Comparison of ENCODE assay signal across 10 cellular contexts in genomic region chr20:9903048-9903651, GRCh38.
A peak's percentile ranks its signal among the peaks of the same experiment; 100 is the strongest.
DNase-seq lines count a peak whose midpoint lies in the region; ATAC-seq and TF ChIP-seq lines count a peak whose summit lies in the region.
"Had no signal": no experiment of that assay in that cellular context is flagged by ENCODE, and none has a peak within 500 bp of the region (broad histone marks: within the 10 kb centered on the region; RNA-seq: fewer than 3 reads in every experiment).

No MANE protein-coding gene starts in this region.

- H3K27me3 ChIP-seq in BE2C (peaks cover 25% of the 10 kb centered on the region), HCT116 (ENCODE audit: insufficient read depth, low read length) (peaks cover 12% of the 10 kb centered on the region; the same call in 1 of the 2 replicates), RWPE2 (ENCODE audit: insufficient read depth, poor library complexity, severe bottlenecking) (peaks cover 2% of the 10 kb centered on the region), iPS DF 6.9 (ENCODE audit: control insufficient read depth, insufficient read depth, low read length) (no peaks in the 10 kb centered on the region)

- CTCF ChIA-PET in HCT116 (lab: Charles Lee): interaction anchor here (0.6 to 4.6 kb wide), 17 partner anchors 10 to 455 kb away, joined by 3 to 37 read pairs (median 3); no protein-coding TSS in a partner anchor

- H3K4me1 ChIP-seq in BE2C (no peaks in the 10 kb centered on the region), HCT116 (ENCODE audit: control insufficient read depth in 1 of 2, insufficient read depth in 2 of 2, low read length in 2 of 2) (no peaks in the 10 kb centered on the region), RWPE2 (ENCODE audit: insufficient read depth, poor library complexity, severe bottlenecking) (no peaks in the 10 kb centered on the region), iPS DF 6.9 (ENCODE audit: control insufficient read depth, insufficient read depth, low read length) (no peaks in the 10 kb centered on the region)

- H3K36me3 ChIP-seq in BE2C: no peaks in the 10 kb centered on the region
- H3K36me3 ChIP-seq in HCT116 (ENCODE audit: control insufficient read depth in 1 of 2, insufficient read depth in 2 of 2, low read length in 2 of 2): no peaks in the 10 kb centered on the region
- H3K36me3 ChIP-seq in RWPE2 (ENCODE audit: low read depth): no peaks in the 10 kb centered on the region
- H3K36me3 ChIP-seq in iPS DF 6.9 (ENCODE audit: control insufficient read depth, insufficient read depth, low read length): no peaks in the 10 kb centered on the region

- peak; percentile 71 for ATAC-seq in HCT116
- ATAC-seq in RWPE2 (ENCODE audit: low read depth): no peak
- no peak for ATAC-seq in activated CD4-positive, CD25-positive, alpha-beta regulatory T cell treated with anti-CD3 and anti-CD28 coated beads, Interleukin-2, amount 50 U/mL, for 24 hours
- no peak for ATAC-seq in GM21526 (IDR thresholded peaks at IDR 0.05; ENCODE audit: low FRiP score, unreplicated experiment)

- H3K9ac ChIP-seq in HCT116 (ENCODE audit: low read length): no peak overlapping the region

- no TSS peak for BruUV-seq in HCT116 (replicated peaks; lab: Mats Ljungman, UMichigan)

- POLR2A ChIA-PET in HCT116 (lab: Charles Lee): no interaction called here

- no peaks in the 10 kb centered on the region for H4K20me1 ChIP-seq in HCT116 (ENCODE audit: insufficient read depth)

- no CpG with 5 or more reads among the region's 1 CpG for WGBS in iPS DF 6.9 (ENCODE audit: insufficient coverage, insufficient read length)

- TF ChIP-seq RAD21 in HCT116 (IDR thresholded peaks at IDR 0.05; ENCODE audit: low read depth): no peak; the same call in 1 of the 2 replicates

- H3K9me3 ChIP-seq in BE2C: no peaks in the 10 kb centered on the region
- H3K9me3 ChIP-seq in HCT116 (ENCODE audit: control insufficient read depth in 1 of 2, insufficient read depth in 1 of 2, low read depth in 1 of 2, low read length in 2 of 2): no peaks in the 10 kb centered on the region
- H3K9me3 ChIP-seq in RWPE2 (ENCODE audit: severe bottlenecking): no peaks in the 10 kb centered on the region
- no peaks in the 10 kb centered on the region for H3K9me3 ChIP-seq in iPS DF 6.9 (ENCODE audit: control insufficient read depth, insufficient read depth, low read length)

- H3K4me3 ChIP-seq in BE2C (ENCODE audit: low read depth, low read length): no peak overlapping the region
- H3K4me3 ChIP-seq in HCT116 (replicated peaks in 1 of 2; ENCODE audit: low read depth in 1 of 2, low read length in 2 of 2): no peak overlapping the region
- H3K4me3 ChIP-seq in RWPE2 (ENCODE audit: severe bottlenecking): no peak overlapping the region
- H3K4me3 ChIP-seq in iPS DF 6.9 (ENCODE audit: low read length): no peak overlapping the region
- H3K4me3 ChIP-seq: skin epidermis had no signal

- DNase-seq in BE2C (peak; percentile 40), HCT116 (ENCODE audit: low read depth, low spot score) (peak; percentile 26), RWPE2 (ENCODE audit: low spot score) (no peak), iPS DF 6.9 (ENCODE audit: low read depth, low spot score) (peak; percentile 50), NOMO-1 (lab: John Stamatoyannopoulos, UW; ENCODE audit: unreplicated experiment in 2 of 2) (no peak), SKM-1 (lab: John Stamatoyannopoulos, UW; ENCODE audit: unreplicated experiment) (no peak)
- DNase-seq: activated effector memory CD4-positive, alpha-beta T cell treated with anti-CD3 and anti-CD28 coated beads, Interleukin-2, amount 50 U/mL, for 16 hours had no signal

- intact Hi-C loops in HCT116 (cut with micrococcal nuclease): no loop called here

- H3K79me2 ChIP-seq in HCT116 (ENCODE audit: insufficient read depth, low read length): no peaks in the 10 kb centered on the region

- RAD21 ChIA-PET in HCT116 (lab: Charles Lee; ENCODE audit: low non-redundant PET in 1 of 2, low total read pairs in 2 of 2, uncharacterized antibody in 2 of 2, unreplicated experiment in 2 of 2): no interaction called here

- H2AFZ ChIP-seq in HCT116 (ENCODE audit: low read depth, low read length, poor library complexity, severe bottlenecking): no peak overlapping the region

- H3K27ac ChIP-seq in HCT116 (ENCODE audit: low read depth, low read length) (no peak overlapping the region), RWPE2 (ENCODE audit: poor library complexity, severe bottlenecking) (no peak overlapping the region), iPS DF 6.9 (ENCODE audit: low read length) (no peak overlapping the region)
- H3K27ac ChIP-seq: skin epidermis had no signal

- H3K9me2 ChIP-seq in HCT116 (ENCODE audit: insufficient read depth): no peaks in the 10 kb centered on the region

- TF ChIP-seq POLR2A in HCT116 (IDR thresholded peaks at IDR 0.05; ENCODE audit: borderline replicate concordance, extremely low read depth, insufficient read depth, insufficient read length): no peak

- H3K4me2 ChIP-seq in HCT116 (ENCODE audit: low read length): no peak overlapping the region

- TF ChIP-seq CTCF in BE2C (IDR thresholded peaks at IDR 0.05; ENCODE audit: low read depth, low read length) (peak; percentile 85), HCT116 (IDR thresholded peaks at IDR 0.05 in 2 of 3, conservative IDR thresholded peaks at IDR 0.05 in 1 of 3; ENCODE audit: borderline replicate concordance in 1 of 3, insufficient read depth in 1 of 3, low read depth in 2 of 3, low read length in 2 of 3) (peak in 2 of 3 experiments; percentile 76 to 77; a peak in 4 of 6 replicates), RWPE2 (IDR thresholded peaks at IDR 0.05; ENCODE audit: poor library complexity, severe bottlenecking) (peak; percentile 62)

TF ChIP-seq in HCT116, 20 proteins besides CTCF, POLR2A, EP300 and RAD21:
- TF ChIP-seq ATF3 (IDR thresholded peaks at IDR 0.05) (no peak), FOSL1 (IDR thresholded peaks at IDR 0.05; ENCODE audit: low read depth) (no peak), CBX3 (IDR thresholded peaks at IDR 0.05; ENCODE audit: low read depth) (0 out of 2 replicates have a peak, but pooled peaks have one; percentile 11), MAX (IDR thresholded peaks at IDR 0.05) (no peak)
TF ChIP-seq in HCT116: peak in this region for 1.

Comparison
In these comparisons a context has a peak if more than half of its experiments do, and no peak if none do; other contexts are left out.
1. DNase-seq: peak in BE2C (single experiment), HCT116 (single experiment) and iPS DF 6.9 (single experiment); none in RWPE2 (single experiment), NOMO-1 (0 of 2) and SKM-1 (single experiment).
2. Peak in every context shown above with its lines, with median percentiles within 50 percentile points of each other: CTCF ChIP-seq.